Comparison of ENCODE assay signal across 8 cellular contexts in genomic region chr9:114394523-114395193, GRCh38. TPM values are rescaled to one million over a fixed set of nuclear protein-coding genes. Genes with fewer than 3 reads are reported as not detected.
A peak's percentile ranks its signal among the peaks of the same experiment; 100 is the strongest.
DNase-seq lines count a peak whose midpoint lies in the region; ATAC-seq and TF ChIP-seq lines count a peak whose summit lies in the region.

No MANE protein-coding gene starts in this region.

- H3K36me3 ChIP-seq in lower lobe of right lung (no peaks in the 10 kb centered on the region), tibial artery (no peaks in the 10 kb centered on the region)

- TF ChIP-seq CTCF in lower lobe of right lung (IDR thresholded peaks at IDR 0.05) = no peak
- no peak for TF ChIP-seq CTCF in tibial artery (IDR thresholded peaks at IDR 0.05)

- H3K27me3 ChIP-seq in lower lobe of right lung (ENCODE audit: low read depth) (no peaks in the 10 kb centered on the region), tibial artery (no peaks in the 10 kb centered on the region)

- H3K9me3 ChIP-seq in lower lobe of right lung = no peaks in the 10 kb centered on the region
- no peaks in the 10 kb centered on the region for H3K9me3 ChIP-seq in tibial artery

- H3K9me3 Mint-ChIP-seq in activated naive CD4-positive, alpha-beta T cell treated with anti-CD3 and anti-CD28 coated beads for 36 hours = no peaks in the 10 kb centered on the region
- no peaks in the 10 kb centered on the region for H3K9me3 Mint-ChIP-seq in activated naive CD4-positive, alpha-beta T cell treated with anti-CD3 and anti-CD28 coated beads, Interleukin-2, amount 50 U/mL, for 72 hours

- no peak for ATAC-seq in activated naive CD4-positive, alpha-beta T cell treated with anti-CD3 and anti-CD28 coated beads, Interleukin-2, amount 50 U/mL, for 72 hours
- ATAC-seq in lower lobe of right lung = no peak
- no peak for ATAC-seq in GM18867 (IDR thresholded peaks at IDR 0.05; ENCODE audit: unreplicated experiment)

- H3K4me3 ChIP-seq in lower lobe of right lung (no peak overlapping the region), tibial artery (no peak overlapping the region)

- intact Hi-C loops in activated naive CD4-positive, alpha-beta T cell treated with anti-CD3 and anti-CD28 coated beads for 36 hours (cut with micrococcal nuclease) = loop anchor here (10.0 kb wide), 1 partner anchor 240 kb away; the partner anchor contains the start of gene COL27A1
- intact Hi-C loops in lower lobe of right lung (cut with DNase I) = no loop called here
- intact Hi-C loops in tibial artery (cut with DNase I; ENCODE audit: low total_unique reads) = no loop called here

- peaks cover 79% of the 10 kb centered on the region for H3K4me1 ChIP-seq in lower lobe of right lung
- H3K4me1 ChIP-seq in tibial artery = peaks cover 0 to 53% (median 37%) of the 10 kb centered on the region in 4 donors

- peak overlapping the region; percentile 53 for H3K27ac ChIP-seq in lower lobe of right lung
- H3K27ac ChIP-seq in tibial artery = peak overlapping the region; percentile 82 to 87

- peak overlapping the region; percentile 59 for H3K4me3 Mint-ChIP-seq in activated naive CD4-positive, alpha-beta T cell treated with anti-CD3 and anti-CD28 coated beads for 36 hours

- H3K36me3 Mint-ChIP-seq in activated naive CD4-positive, alpha-beta T cell treated with anti-CD3 and anti-CD28 coated beads for 36 hours (ENCODE audit: low read depth) = peaks cover 38% of the 10 kb centered on the region
- H3K36me3 Mint-ChIP-seq in activated naive CD4-positive, alpha-beta T cell treated with anti-CD3 and anti-CD28 coated beads, Interleukin-2, amount 50 U/mL, for 72 hours = peaks cover 27 to 31% of the 10 kb centered on the region in 2 donors

- no peaks in the 10 kb centered on the region for H3K27me3 Mint-ChIP-seq in activated naive CD4-positive, alpha-beta T cell treated with anti-CD3 and anti-CD28 coated beads for 36 hours (ENCODE audit: low read depth)

- peak overlapping the region; percentile 82 for H3K27ac Mint-ChIP-seq in activated naive CD4-positive, alpha-beta T cell treated with anti-CD3 and anti-CD28 coated beads for 36 hours
- peak overlapping the region; percentile 79 to 81 for H3K27ac Mint-ChIP-seq in activated naive CD4-positive, alpha-beta T cell treated with anti-CD3 and anti-CD28 coated beads, Interleukin-2, amount 50 U/mL, for 72 hours

- DNase-seq in activated naive CD4-positive, alpha-beta T cell treated with anti-CD3 and anti-CD28 coated beads for 36 hours = no peak
- DNase-seq in activated naive CD4-positive, alpha-beta T cell treated with anti-CD3 and anti-CD28 coated beads, Interleukin-2, amount 50 U/mL, for 16 hours = no peak
- no peak for DNase-seq in activated naive CD4-positive, alpha-beta T cell treated with anti-CD3 and anti-CD28 coated beads, Interleukin-2, amount 50 U/mL, for 72 hours (ENCODE audit: low spot score in 2 of 2)
- DNase-seq in lower lobe of right lung (no peak), tibial artery (no peak), NCI-H1105 (lab: John Stamatoyannopoulos, UW) (no peak), OCI-M1 (lab: John Stamatoyannopoulos, UW) (no peak)

- CTCF ChIA-PET in activated naive CD4-positive, alpha-beta T cell treated with anti-CD3 and anti-CD28 coated beads for 36 hours (lab: Charles Lee) = interaction anchor here (1.3 to 3.3 kb wide), 6 partner anchors 7 to 55 kb away, joined by 4 to 25 read pairs (median 6); partner anchors contain the start of gene AKNA

- H3K4me1 Mint-ChIP-seq in activated naive CD4-positive, alpha-beta T cell treated with anti-CD3 and anti-CD28 coated beads for 36 hours (ENCODE audit: low read depth) = peaks cover 76% of the 10 kb centered on the region

RNA-seq across cellular contexts. Expression of gene AKNA, which starts 6.9 kb away (rescaled TPM):
- total RNA-seq in activated naive CD4-positive, alpha-beta T cell treated with anti-CD3 and anti-CD28 coated beads for 36 hours = 100 to 1,000 TPM; 107 to 118 TPM
- 100 to 1,000 TPM; 165 to 174 TPM for total RNA-seq in activated naive CD4-positive, alpha-beta T cell treated with anti-CD3 and anti-CD28 coated beads, Interleukin-2, amount 50 U/mL, for 72 hours
- 66.9 TPM for total RNA-seq in lower lobe of right lung
